In the genomic region with DNA sequence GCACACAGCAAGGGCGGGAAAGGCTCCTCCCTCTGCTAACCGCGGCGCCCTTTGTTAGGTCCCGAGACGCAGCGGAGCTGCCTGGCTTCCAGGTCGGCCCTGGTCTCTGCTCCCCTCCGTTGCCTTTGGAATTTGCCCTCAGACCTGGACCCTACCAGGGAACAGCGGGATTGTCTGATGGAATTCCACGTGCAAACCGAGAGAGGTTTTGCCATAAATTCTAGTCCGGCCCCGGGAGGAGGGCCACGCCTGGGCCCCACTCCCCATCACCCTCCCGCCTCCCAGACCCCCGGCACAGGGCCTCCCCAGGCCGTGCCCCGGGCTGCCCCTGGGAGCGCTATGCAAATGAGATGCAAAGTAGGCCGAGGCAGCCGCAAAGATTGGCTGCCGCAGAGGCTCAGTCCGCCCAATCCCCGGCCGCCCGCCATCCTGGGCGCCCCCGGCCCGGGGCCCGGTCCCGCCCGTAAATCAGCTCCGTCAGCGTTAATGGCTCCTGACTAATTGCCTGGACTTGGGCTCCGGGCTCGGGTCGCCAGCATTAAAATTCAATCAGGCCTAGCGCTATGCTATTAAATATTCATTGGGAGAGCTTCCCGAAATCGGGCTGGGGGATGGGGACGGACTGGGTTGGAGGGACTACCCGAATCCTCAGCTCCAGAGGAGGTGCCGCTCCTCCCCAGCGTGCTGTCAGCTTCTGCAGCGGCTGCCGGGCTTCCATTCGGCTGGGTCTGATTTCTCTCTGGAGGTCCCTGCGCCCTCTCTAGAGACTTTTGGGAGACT, we compare ENCODE assay signal across 8 cellular contexts. TPM values are rescaled to one million over a fixed set of nuclear protein-coding genes. Genes with fewer than 3 reads are reported as not detected.
A peak's percentile ranks its signal among the peaks of the same experiment; 100 is the strongest.
DNase-seq lines count a peak whose midpoint lies in the region; ATAC-seq and TF ChIP-seq lines count a peak whose summit lies in the region.

No MANE protein-coding gene starts in this region.

- in situ Hi-C loops in gastrocnemius medialis (cut with MboI; ENCODE audit: low sequenced_read_pairs in 4 of 4) = no loop called here

- POLR2A ChIA-PET in RWPE1 (lab: Yijun Ruan, JAX; ENCODE audit: low non-redundant PET) = no interaction called here

- peaks cover 43% of the 10 kb centered on the region for H3K27me3 ChIP-seq in HUES48 (ENCODE audit: control insufficient read depth, insufficient read depth, low read length)
- no peaks in the 10 kb centered on the region for H3K27me3 ChIP-seq in right cardiac atrium (ENCODE audit: control insufficient read depth, insufficient read depth)
- peaks cover 12 to 31% (median 28%) of the 10 kb centered on the region in 3 donors for H3K27me3 ChIP-seq in gastrocnemius medialis

- H3K4me3 ChIP-seq in HUES48 (ENCODE audit: low read depth, low read length) = peak overlapping the region; percentile 65
- peak overlapping the region; percentile 48 for H3K4me3 ChIP-seq in right cardiac atrium (ENCODE audit: low read length)
- peak overlapping the region; percentile 23 to 65 (median 39) for H3K4me3 ChIP-seq in gastrocnemius medialis

- H3K27ac ChIP-seq in HUES48 (ENCODE audit: low read depth, low read length) (peak overlapping the region; percentile 85), right cardiac atrium (ENCODE audit: low read length) (no peak overlapping the region), gastrocnemius medialis (no peak overlapping the region), RWPE1 (no peak overlapping the region)

- TF ChIP-seq CTCF in gastrocnemius medialis (IDR thresholded peaks at IDR 0.05 in 4 of 5, conservative IDR thresholded peaks at IDR 0.05 in 1 of 5) (no peak), GM10266 (IDR thresholded peaks at IDR 0.05; ENCODE audit: control insufficient read depth, insufficient read depth, low read depth, missing control alignments) (no peak), RWPE1 (conservative IDR thresholded peaks at IDR 0.05; ENCODE audit: low read depth) (no peak)

- H3K4me1 Mint-ChIP-seq in activated T-cell treated with anti-CD3 and anti-CD28 coated beads, Interleukin-2, amount 50 U/mL, for 72 hours (ENCODE audit: low read depth) = peaks cover 11% of the 10 kb centered on the region

- H3K9ac ChIP-seq in HUES48 (ENCODE audit: low read depth, low read length) = peak overlapping the region; percentile 38

- peak; percentile 90 for ATAC-seq in activated T-cell treated with anti-CD3 and anti-CD28 coated beads, Interleukin-2, amount 50 U/mL, for 72 hours (replicated peaks in 1 of 2)
- ATAC-seq in right cardiac atrium (peak; percentile 66 to 70), gastrocnemius medialis (peak in 1 of 2 donors; percentile 19), GM19463 (IDR thresholded peaks at IDR 0.05; ENCODE audit: unreplicated experiment) (no peak), GM18907 (IDR thresholded peaks at IDR 0.05; ENCODE audit: unreplicated experiment) (no peak)

- no peaks in the 10 kb centered on the region for H3K36me3 Mint-ChIP-seq in activated T-cell treated with anti-CD3 and anti-CD28 coated beads, Interleukin-2, amount 50 U/mL, for 72 hours (ENCODE audit: insufficient read depth in 2 of 2)

- peak overlapping the region; percentile 23 to 58 for H3K4me3 Mint-ChIP-seq in activated T-cell treated with anti-CD3 and anti-CD28 coated beads, Interleukin-2, amount 50 U/mL, for 72 hours

- CTCF ChIA-PET in RWPE1 (lab: Yijun Ruan, JAX) = interaction anchor here (0.5 kb wide), 1 partner anchor 25 kb away, joined by 3 read pairs; no protein-coding TSS in a partner anchor

- peaks cover 69% of the 10 kb centered on the region for H3K27me3 Mint-ChIP-seq in activated T-cell treated with anti-CD3 and anti-CD28 coated beads, Interleukin-2, amount 50 U/mL, for 72 hours (ENCODE audit: low read depth)

- no peak overlapping the region for H3K27ac Mint-ChIP-seq in activated T-cell treated with anti-CD3 and anti-CD28 coated beads, Interleukin-2, amount 50 U/mL, for 72 hours

- H3K9me3 ChIP-seq in HUES48 (ENCODE audit: control insufficient read depth, insufficient read depth, low read length) = no peaks in the 10 kb centered on the region
- H3K9me3 ChIP-seq in right cardiac atrium (ENCODE audit: control insufficient read depth, low read length) = no peaks in the 10 kb centered on the region
- H3K9me3 ChIP-seq in gastrocnemius medialis = no peaks in the 10 kb centered on the region

- peaks cover 40% of the 10 kb centered on the region for H3K4me1 ChIP-seq in HUES48 (ENCODE audit: control insufficient read depth, insufficient read depth, low read length)
- no peaks in the 10 kb centered on the region for H3K4me1 ChIP-seq in right cardiac atrium (ENCODE audit: control insufficient read depth, insufficient read depth, low read length)
- H3K4me1 ChIP-seq in gastrocnemius medialis = peaks cover 0 to 14% of the 10 kb centered on the region in 2 donors

- TF ChIP-seq POLR2A in gastrocnemius medialis (IDR thresholded peaks at IDR 0.05) = no peak

- H3K9me3 Mint-ChIP-seq in activated T-cell treated with anti-CD3 and anti-CD28 coated beads, Interleukin-2, amount 50 U/mL, for 72 hours = no peaks in the 10 kb centered on the region

- intact Hi-C loops in right cardiac atrium (cut with DNase I) = no loop called here
- intact Hi-C loops in gastrocnemius medialis (cut with DNase I; ENCODE audit: low total_unique reads) = no loop called here

- H3K36me3 ChIP-seq in HUES48 (ENCODE audit: control insufficient read depth, insufficient read depth, low read length) (no peaks in the 10 kb centered on the region), gastrocnemius medialis (no peaks in the 10 kb centered on the region)

- DNase-seq in activated T-cell treated with anti-CD3 and anti-CD28 coated beads, Interleukin-2, amount 50 U/mL, for 72 hours = peak; percentile 41 to 53
- peak in 2 of 3 donors; percentile 65 to 72 for DNase-seq in right cardiac atrium
- no peak for DNase-seq in gastrocnemius medialis
- no peak for DNase-seq in GM10266 (ENCODE audit: extremely low spot score)
- DNase-seq in RWPE1 (ENCODE audit: low spot score) = no peak

- 11% methylated on average over 49 of the region's 49 CpGs for WGBS in right cardiac atrium

RNA-seq across cellular contexts. Expression of a gene that starts 15.6 kb away (rescaled TPM):
- total RNA-seq in activated T-cell treated with anti-CD3 and anti-CD28 coated beads, Interleukin-2, amount 50 U/mL, for 72 hours = under 1 TPM; 0.86 TPM
- under 1 TPM; 0.25 to 0.39 (median 0.28) TPM for total RNA-seq in right cardiac atrium
- 0.18 TPM for polyA plus RNA-seq in right cardiac atrium
- total RNA-seq in gastrocnemius medialis = under 1 TPM in 2 of 4 donors, not detected in 2; 0.07 to 0.25 TPM

RNA-seq across cellular contexts. Expression of a gene that starts 23.8 kb away (rescaled TPM):
- not detected for total RNA-seq in activated T-cell treated with anti-CD3 and anti-CD28 coated beads, Interleukin-2, amount 50 U/mL, for 72 hours
- total RNA-seq in right cardiac atrium (not detected), gastrocnemius medialis (not detected)
- polyA plus RNA-seq in right cardiac atrium = not detected

RNA-seq across cellular contexts. Expression of a gene that starts 43.2 kb away (rescaled TPM):
- not detected for total RNA-seq in activated T-cell treated with anti-CD3 and anti-CD28 coated beads, Interleukin-2, amount 50 U/mL, for 72 hours
- total RNA-seq in right cardiac atrium (10 to 100 TPM; 19.8 to 38.8 (median 28.7) TPM), gastrocnemius medialis (10 to 100 TPM; 37.1 to 53.5 (median 43.3) TPM)
- 18.7 TPM for polyA plus RNA-seq in right cardiac atrium

Comparison
In these comparisons a context has a peak if more than half of its experiments do, and no peak if none do; other contexts are left out.
1. ATAC-seq: peak in activated T-cell treated with anti-CD3 and anti-CD28 coated beads, Interleukin-2, amount 50 U/mL, for 72 hours (2 of 2) and right cardiac atrium (2 of 2); none in GM19463 (single experiment) and GM18907 (single experiment).
2. DNase-seq: peak in activated T-cell treated with anti-CD3 and anti-CD28 coated beads, Interleukin-2, amount 50 U/mL, for 72 hours (2 of 2) and right cardiac atrium (2 of 3); none in gastrocnemius medialis (0 of 2), GM10266 (single experiment) and RWPE1 (single experiment).
3. RNA of a gene that starts 43.2 kb away (total RNA-seq): 37.1 to 53.5 TPM in gastrocnemius medialis and 19.8 to 38.8 TPM in right cardiac atrium; not detected in activated T-cell treated with anti-CD3 and anti-CD28 coated beads, Interleukin-2, amount 50 U/mL, for 72 hours; every median in the first group is over 10 times any median in the second.
4. Peak in every context shown above with its lines, with median percentiles within 50 percentile points of each other: H3K4me3 ChIP-seq.